In the genomic region with DNA sequence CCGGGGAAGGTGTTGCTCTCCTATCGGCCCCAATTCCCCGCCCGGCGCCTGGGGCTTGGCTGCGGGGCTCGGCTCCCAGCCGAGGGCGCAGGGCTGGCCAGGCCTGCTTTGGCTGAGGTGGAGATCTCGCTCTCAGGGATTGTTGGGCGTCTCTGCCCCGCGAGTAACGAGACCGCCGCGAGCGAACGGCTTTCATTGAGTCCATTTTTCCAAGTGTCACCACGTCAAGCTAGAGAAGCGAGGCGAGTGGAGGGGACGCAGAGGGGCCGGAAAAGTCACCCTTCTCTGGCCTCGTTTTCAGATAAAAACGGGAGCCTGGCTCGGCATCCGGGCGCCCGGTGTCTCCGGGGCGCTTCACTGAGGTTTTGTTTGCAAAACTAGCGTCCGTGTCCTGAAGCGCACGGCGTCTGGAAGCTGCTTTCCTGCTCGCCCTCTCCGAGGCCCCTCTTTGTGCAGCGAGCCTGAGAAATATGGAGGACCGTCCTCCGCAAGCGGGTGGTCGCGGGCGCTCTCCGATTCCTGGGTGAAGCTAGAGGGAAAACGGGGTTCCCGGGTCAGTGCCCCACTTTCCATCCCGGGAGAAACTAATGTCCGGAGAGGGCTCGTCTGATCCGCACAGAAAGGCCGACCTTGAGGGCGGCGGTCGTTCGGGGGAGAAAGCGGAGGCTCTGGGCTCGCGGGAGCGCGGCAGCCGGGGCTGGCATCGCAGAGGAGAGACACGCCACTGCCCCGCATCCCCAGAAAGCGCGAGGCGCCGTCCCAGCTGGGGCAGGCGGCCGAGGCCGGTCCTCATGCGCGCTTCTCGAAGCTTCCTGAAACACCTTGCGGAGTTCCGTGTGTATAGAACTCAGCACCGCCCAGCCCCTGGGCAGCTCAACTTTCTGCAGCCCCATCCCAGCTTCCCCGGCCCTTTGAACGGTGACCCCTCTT, we compare ENCODE assay signal across 14 cellular contexts. TPM values are rescaled to one million over a fixed set of nuclear protein-coding genes. Genes with fewer than 3 reads are reported as not detected.
DNase-seq lines count a peak whose midpoint lies in the region; ATAC-seq and TF ChIP-seq lines count a peak whose summit lies in the region.
"Had no signal": no experiment of that assay in that cellular context is flagged by ENCODE, and none has a peak within 500 bp of the region (broad histone marks: within the 10 kb centered on the region; RNA-seq: fewer than 3 reads in every experiment).

No MANE protein-coding gene starts in this region.

- peaks cover 28% of the 10 kb centered on the region for H3K4me1 Mint-ChIP-seq in endothelial cell (ENCODE audit: unreplicated experiment)
- H3K4me1 Mint-ChIP-seq in activated CD4-positive, alpha-beta T cell treated with anti-CD3 and anti-CD28 coated beads for 36 hours, result peaks cover 17% of the 10 kb centered on the region

- no peak overlapping the region for H3K27ac Mint-ChIP-seq in endothelial cell (ENCODE audit: unreplicated experiment)
- H3K27ac Mint-ChIP-seq in activated CD4-positive, alpha-beta T cell treated with anti-CD3 and anti-CD28 coated beads for 36 hours, result no peak overlapping the region

- CTCF ChIA-PET in activated CD4-positive, alpha-beta T cell treated with anti-CD3 and anti-CD28 coated beads for 36 hours (lab: Charles Lee), result interaction anchor here (1.4 kb wide), 1 partner anchor 78 kb away, joined by 5 read pairs; no protein-coding TSS in a partner anchor

- intact Hi-C loops in posterior vena cava (cut with DNase I), result no loop called here
- intact Hi-C loops in activated CD4-positive, alpha-beta T cell treated with anti-CD3 and anti-CD28 coated beads for 36 hours (cut with DNase I, micrococcal nuclease), result loop anchor here (1.0 to 5.0 kb wide), 4 partner anchors 12 to 1548 kb away; no protein-coding TSS in a partner anchor

- no peaks in the 10 kb centered on the region for H3K9me3 Mint-ChIP-seq in endothelial cell (ENCODE audit: unreplicated experiment)
- H3K9me3 Mint-ChIP-seq in activated CD4-positive, alpha-beta T cell treated with anti-CD3 and anti-CD28 coated beads for 36 hours (ENCODE audit: low read depth), result no peaks in the 10 kb centered on the region

- no peak for ATAC-seq in activated CD4-positive, alpha-beta T cell treated with anti-CD3 and anti-CD28 coated beads for 36 hours
- no peak for ATAC-seq in HG03095 (IDR thresholded peaks at IDR 0.05; ENCODE audit: unreplicated experiment)
- ATAC-seq: body of pancreas had no signal

- peaks cover 36% of the 10 kb centered on the region for H3K27me3 Mint-ChIP-seq in endothelial cell (ENCODE audit: unreplicated experiment)
- H3K27me3 Mint-ChIP-seq in activated CD4-positive, alpha-beta T cell treated with anti-CD3 and anti-CD28 coated beads for 36 hours, result peaks cover 59% of the 10 kb centered on the region

- POLR2A ChIA-PET in activated CD4-positive, alpha-beta T cell treated with anti-CD3 and anti-CD28 coated beads for 36 hours (lab: Charles Lee), result no interaction called here

- H3K4me3 Mint-ChIP-seq in endothelial cell (ENCODE audit: unreplicated experiment), result peak overlapping the region; percentile 47
- no peak overlapping the region for H3K4me3 Mint-ChIP-seq in activated CD4-positive, alpha-beta T cell treated with anti-CD3 and anti-CD28 coated beads for 36 hours

- TF ChIP-seq CTCF in GM10266 (IDR thresholded peaks at IDR 0.05; ENCODE audit: control insufficient read depth, insufficient read depth, low read depth, missing control alignments), result no peak
- TF ChIP-seq CTCF in endothelial cell (IDR thresholded peaks at IDR 0.05; ENCODE audit: unreplicated experiment), result no peak

- no peaks in the 10 kb centered on the region for H3K36me3 Mint-ChIP-seq in endothelial cell (ENCODE audit: low read depth, unreplicated experiment)
- no peaks in the 10 kb centered on the region for H3K36me3 Mint-ChIP-seq in activated CD4-positive, alpha-beta T cell treated with anti-CD3 and anti-CD28 coated beads for 36 hours (ENCODE audit: low read depth)

- DNase-seq in NCI-H748 (lab: John Stamatoyannopoulos, UW; ENCODE audit: unreplicated experiment) (peak; percentile 56), NCI-H748 treated with DMSO at 0.1 percent for 48 hours (lab: John Stamatoyannopoulos, UW) (no peak), GM10266 (ENCODE audit: extremely low spot score) (peak; percentile 46), endothelial cell (ENCODE audit: low spot score) (no peak), posterior vena cava (ENCODE audit: low spot score) (peak; percentile 70), DMS53 treated with DMSO at 0.1 percent for 48 hours (lab: John Stamatoyannopoulos, UW; ENCODE audit: unreplicated experiment) (no peak)
- no peak for DNase-seq in activated CD4-positive, alpha-beta T cell treated with anti-CD3 and anti-CD28 coated beads for 36 hours
- DNase-seq: ACHN; body of pancreas; COR-L47; effector memory CD4-positive, alpha-beta T cell; NCI-H187; SJCRH30 had no signal

RNA-seq across cellular contexts. Expression of a gene that starts 3.5 kb away (rescaled TPM):
- total RNA-seq in endothelial cell (ENCODE audit: unreplicated experiment) (2.1 TPM), posterior vena cava (under 1 TPM; 0.14 to 0.19 TPM)
- total RNA-seq in activated CD4-positive, alpha-beta T cell treated with anti-CD3 and anti-CD28 coated beads for 36 hours, result not detected
- total RNA-seq: body of pancreas had no signal

Comparison
In these comparisons a context has a peak if more than half of its experiments do, and no peak if none do; other contexts are left out.
1. DNase-seq: peak in NCI-H748 (single experiment), GM10266 (single experiment) and posterior vena cava (single experiment); none in NCI-H748 treated with DMSO at 0.1 percent for 48 hours (single experiment), endothelial cell (single experiment), DMS53 treated with DMSO at 0.1 percent for 48 hours (single experiment) and activated CD4-positive, alpha-beta T cell treated with anti-CD3 and anti-CD28 coated beads for 36 hours (single experiment).
2. intact Hi-C loops: an anchor here in activated CD4-positive, alpha-beta T cell treated with anti-CD3 and anti-CD28 coated beads for 36 hours (1.0 to 5.0 kb wide); none called in posterior vena cava.